8 cellular contexts compared by ENCODE assay signal in genomic region chr21:15064576-15065380, GRCh38. TPM values are rescaled to one million over a fixed set of nuclear protein-coding genes. Genes with fewer than 3 reads are reported as not detected.
DNase-seq lines count a peak whose midpoint lies in the region; ATAC-seq, FAIRE-seq and TF ChIP-seq lines count a peak whose summit lies in the region.

NRIP1 (minus strand) TSS chr21:15065000; CDS start chr21:14968192, 96,808 bp downstream.

- peaks cover 15% of the 10 kb centered on the region; the same call in 2 of the 3 replicates for H3K4me1 ChIP-seq in A549

- TF ChIP-seq EP300 in A549 (IDR thresholded peaks at IDR 0.05): no peak

- POLR2A ChIA-PET in A549 (lab: Yijun Ruan, JAX): interaction anchor here (0.6 to 2.6 kb wide), 18 partner anchors 8 to 488 kb away, joined by 3 to 17 read pairs (median 3); no protein-coding TSS in a partner anchor

- ATAC-seq in A549 (peak; percentile 86 to 87), GM18867 (IDR thresholded peaks at IDR 0.05; ENCODE audit: unreplicated experiment) (peak; percentile 91), HG03135 (IDR thresholded peaks at IDR 0.05; ENCODE audit: unreplicated experiment) (peak; percentile 79)

- TF ChIP-seq POLR2A in A549 (IDR thresholded peaks at IDR 0.05; ENCODE audit: low read length): peak; percentile 79

- TF ChIP-seq RAD21 in A549 (conservative IDR thresholded peaks at IDR 0.05 in 1 of 2, IDR thresholded peaks at IDR 0.05 in 1 of 2): 0 out of 5 replicates have a peak, but pooled peaks have one; percentile 2 to 10

- no peaks in the 10 kb centered on the region for H3K9me3 ChIP-seq in A549

- H3K4me3 ChIP-seq in A549: peak within 1 kb of the TSS; percentile 86

- DNase-seq in A549 (ENCODE audit: low read depth in 1 of 2, low spot score in 1 of 2) (peak; percentile 31 to 85), NCI-H774 (lab: John Stamatoyannopoulos, UW) (peak; percentile 72), lung microvascular endothelial cell (ENCODE audit: low read depth in 2 of 2) (peak; percentile 91 to 94)
- peak; percentile 89 for DNase-seq in activated CD8-positive, alpha-beta memory T cell treated with anti-CD3 and anti-CD28 coated beads for 24 hours
- DNase-seq in effector CD4-positive, alpha-beta T cell: peak; percentile 73
- peak; percentile 57 to 68 (median 63) for DNase-seq in stimulated activated CD4-positive, alpha-beta T cell treated with anti-CD3 and anti-CD28 coated beads, TNF-alpha, amount 100 ng/mL, for 24 hours (ENCODE audit: low read depth in 3 of 3)

- CTCF ChIA-PET in A549 (lab: Yijun Ruan, JAX): interaction anchor here (0.6 to 1.5 kb wide), 7 partner anchors 35 to 420 kb away, joined by 3 to 8 read pairs (median 3); no protein-coding TSS in a partner anchor

- peak within 1 kb of the TSS; percentile 88 for H3K4me2 ChIP-seq in A549

- no peak for FAIRE-seq in A549 (lab: Jason Lieb, UNC)

- 0% methylated on average over 20 of the region's 115 CpGs for WGBS in A549 (ENCODE audit: missing lambda C conversion rate)

- no peak for TF ChIP-seq CTCF in A549 (IDR thresholded peaks at IDR 0.05)

- peak within 1 kb of the TSS; percentile 97 to 100 for H3K27ac ChIP-seq in A549

TF ChIP-seq in A549, 52 proteins besides CTCF, POLR2A, EP300 and RAD21:
- peak; percentile 9; the same call in 1 of the 3 replicates for TF ChIP-seq SMC3 (IDR thresholded peaks at IDR 0.05)
- TF ChIP-seq ZNF302 (CRISPR knock-in tag; IDR thresholded peaks at IDR 0.05): no peak
- TF ChIP-seq REST (IDR thresholded peaks at IDR 0.05): peak; percentile 65
- TF ChIP-seq HOXB5 (CRISPR knock-in tag; IDR thresholded peaks at IDR 0.05): no peak
- no peak for TF ChIP-seq HES2 (IDR thresholded peaks at IDR 0.05)
- no peak for TF ChIP-seq CEBPB (IDR thresholded peaks at IDR 0.05)
- no peak for TF ChIP-seq JUNB (IDR thresholded peaks at IDR 0.05)
- no peak for TF ChIP-seq RFX5 (IDR thresholded peaks at IDR 0.05)
- TF ChIP-seq EHMT2 (IDR thresholded peaks at IDR 0.05; ENCODE audit: low read depth): no peak
- TF ChIP-seq MAX (IDR thresholded peaks at IDR 0.05): peak; percentile 38; the same call in 1 of the 2 replicates
- TF ChIP-seq ZFP36 (IDR thresholded peaks at IDR 0.05; ENCODE audit: borderline replicate concordance, partially characterized antibody): no peak
- TF ChIP-seq HOXB13 (CRISPR knock-in tag; IDR thresholded peaks at IDR 0.05; ENCODE audit: low read depth): no peak
- TF ChIP-seq BHLHE40 (IDR thresholded peaks at IDR 0.05; ENCODE audit: low read depth, low read length): no peak
- no peak for TF ChIP-seq KDM1A (IDR thresholded peaks at IDR 0.05; ENCODE audit: low read depth)
- peak; percentile 69; the same call in 1 of the 3 replicates for TF ChIP-seq BCL3 (IDR thresholded peaks at IDR 0.05)
- no peak for TF ChIP-seq E2F6 (IDR thresholded peaks at IDR 0.05; ENCODE audit: borderline replicate concordance, low read depth)
- TF ChIP-seq POLR2AphosphoS2 (conservative IDR thresholded peaks at IDR 0.05; ENCODE audit: low read length): no peak
- TF ChIP-seq RNF2 (IDR thresholded peaks at IDR 0.05; ENCODE audit: borderline replicate concordance, low read depth): no peak
- TF ChIP-seq FOSB (CRISPR knock-in tag; IDR thresholded peaks at IDR 0.05): no peak
- no peak for TF ChIP-seq PHF8 (IDR thresholded peaks at IDR 0.05; ENCODE audit: borderline replicate concordance, low read depth)
- TF ChIP-seq JUN (IDR thresholded peaks at IDR 0.05): peak; percentile 43 to 84; a peak in 4 of 5 replicates
- no peak for TF ChIP-seq ESRRA (IDR thresholded peaks at IDR 0.05; ENCODE audit: borderline replicate concordance, low read length)
- TF ChIP-seq CHD4 (IDR thresholded peaks at IDR 0.05; ENCODE audit: borderline replicate concordance): no peak
- TF ChIP-seq GATA3 (IDR thresholded peaks at IDR 0.05; ENCODE audit: borderline replicate concordance): no peak
- no peak for TF ChIP-seq ZSCAN20 (CRISPR knock-in tag; IDR thresholded peaks at IDR 0.05)
- TF ChIP-seq NFE2L2 (conservative IDR thresholded peaks at IDR 0.05; ENCODE audit: low read length): no peak

RNA-seq across cellular contexts. Expression of gene NRIP1, which starts in this region (rescaled TPM):
- polyA plus RNA-seq in A549 (2011; rRNA removed): 35.5 and 41.7 TPM in 2 replicates
- 3.5 and 4.5 TPM in 2 replicates for polyA plus RNA-seq in A549 (2012; cell fraction: cytosol; rRNA removed)
- polyA plus RNA-seq in A549 (2012; cell fraction: nucleus; rRNA removed): 2.9 and 4.0 TPM in 2 replicates
- polyA plus RNA-seq in A549 (2017; fragmentation: RNase III; extraction: RNeasy Plus Mini Kit Qiagen cat#74134 plus additional on column Dnase treatment): 18.9 to 22.8 TPM (median 18.9 TPM) in 3 replicates
- polyA minus RNA-seq in A549 (2011; rRNA and poly(A)+ RNA removed): 41.8 and 47.2 TPM in 2 replicates
- 29.6 and 57.1 TPM in 2 replicates for total RNA-seq in lung microvascular endothelial cell

Comparison
In these comparisons a context has a peak if more than half of its experiments do, and no peak if none do; other contexts are left out.
1. Peak in every context shown above with its lines: DNase-seq, ATAC-seq, H3K4me3 ChIP-seq and H3K27ac ChIP-seq.